17 cellular contexts compared by ENCODE assay signal in the genomic region with DNA sequence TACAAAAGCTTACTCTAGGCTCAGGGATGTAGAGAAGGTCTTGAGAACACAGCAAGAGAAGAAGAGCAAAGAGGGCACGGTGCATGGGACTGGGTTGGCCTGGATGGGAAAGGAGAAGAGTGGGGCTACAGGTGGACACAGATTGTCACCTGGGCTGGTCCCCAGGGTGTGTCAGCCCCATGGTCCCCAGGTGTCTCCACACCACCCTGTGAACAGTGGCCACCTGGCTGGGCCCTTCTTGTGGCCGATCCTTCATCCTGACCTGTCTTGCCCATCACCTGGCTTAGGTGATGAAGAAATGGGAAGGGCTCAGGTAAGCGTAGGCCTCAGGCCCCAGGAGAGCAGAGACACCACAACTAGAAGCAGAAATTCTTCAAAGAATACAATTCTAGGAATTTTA.
DNase-seq lines count a peak whose midpoint lies in the region; ATAC-seq, FAIRE-seq and TF ChIP-seq lines count a peak whose summit lies in the region.
"Had no signal": no experiment of that assay in that cellular context is flagged by ENCODE, and none has a peak within 500 bp of the region (broad histone marks: within the 10 kb centered on the region; RNA-seq: fewer than 3 reads in every experiment).

No MANE protein-coding gene starts in this region.

- H3K27me3 ChIP-seq in HepG2 (ENCODE audit: control insufficient read depth in 1 of 2, insufficient read depth in 2 of 2, low read length in 2 of 2) (no peaks in the 10 kb centered on the region), right lobe of liver (no peaks in the 10 kb centered on the region), sigmoid colon (no peaks in the 10 kb centered on the region)

- no peak overlapping the region for H3K9ac ChIP-seq in HepG2 (ENCODE audit: insufficient read depth, low read depth, low read length)

- peaks cover 10% of the 10 kb centered on the region for H3K4me1 Mint-ChIP-seq in glutamatergic neuron (ENCODE audit: low read depth, unreplicated experiment)
- H3K4me1 Mint-ChIP-seq: CD14-positive monocyte, GM23338, IgD-negative memory B cell had no signal

- H4K20me1 ChIP-seq in HepG2 (ENCODE audit: insufficient read depth, low read length), result no peaks in the 10 kb centered on the region

- H3K36me3 ChIP-seq in HepG2 (replicated peaks in 1 of 2; ENCODE audit: control insufficient read depth in 1 of 2, insufficient read depth in 2 of 2, low read length in 2 of 2), result no peaks in the 10 kb centered on the region
- no peaks in the 10 kb centered on the region for H3K36me3 ChIP-seq in right lobe of liver
- H3K36me3 ChIP-seq in sigmoid colon, result no peaks in the 10 kb centered on the region

- CTCF ChIA-PET in HepG2 (lab: Yijun Ruan, JAX; ENCODE audit: low intra/inter-chr PET ratio, low total read pairs), result no interaction called here

- TF ChIP-seq POLR2A in HepG2 (IDR thresholded peaks at IDR 0.05; ENCODE audit: insufficient read depth in 1 of 2, low read depth in 2 of 2, low read length in 2 of 2), result no peak
- no peak for TF ChIP-seq POLR2A in right lobe of liver (IDR thresholded peaks at IDR 0.05)
- TF ChIP-seq POLR2A in sigmoid colon (IDR thresholded peaks at IDR 0.05), result no peak

- no peak for TF ChIP-seq CTCF in HepG2 (CRISPR knock-in tag; IDR thresholded peaks at IDR 0.05)
- TF ChIP-seq CTCF in right lobe of liver (IDR thresholded peaks at IDR 0.05), result no peak
- TF ChIP-seq CTCF in glutamatergic neuron (IDR thresholded peaks at IDR 0.05; ENCODE audit: partially characterized antibody, unreplicated experiment), result no peak
- no peak for TF ChIP-seq CTCF in sigmoid colon (IDR thresholded peaks at IDR 0.05)

- no TSS peak for BruUV-seq in HepG2 (replicated peaks; lab: Mats Ljungman, UMichigan)

- intact Hi-C loops in HepG2 (cut with micrococcal nuclease; ENCODE audit: unreplicated experiment) (no loop called here), right lobe of liver (cut with DNase I) (no loop called here), sigmoid colon (cut with DNase I) (no loop called here)

- no peak overlapping the region for H3K4me3 Mint-ChIP-seq in glutamatergic neuron (ENCODE audit: unreplicated experiment)
- H3K4me3 Mint-ChIP-seq: CD14-positive monocyte; CD8-positive, alpha-beta T cell; GM23338; IgD-negative memory B cell had no signal

- in situ Hi-C loops in HepG2 (cut with HindIII; ENCODE audit: extremely low pct_ligation_motif_present, low pct_unique_long_range_greater_than_20kb), result no loop called here

- H3K27ac Mint-ChIP-seq in glutamatergic neuron (ENCODE audit: unreplicated experiment), result peak overlapping the region; percentile 62
- H3K27ac Mint-ChIP-seq: CD14-positive monocyte; CD8-positive, alpha-beta T cell; GM23338; IgD-negative memory B cell had no signal

- 100% methylated on average over 3 of the region's 3 CpGs for WGBS in HepG2 (ENCODE audit: low lambda C conversion rate)
- 92% methylated on average over 2 of the region's 3 CpGs for WGBS in right lobe of liver (ENCODE audit: insufficient coverage, low coverage, low lambda C conversion rate, missing lambda C conversion rate)
- 91 to 93% methylated on average over 3 of the region's 3 CpGs for WGBS in sigmoid colon, 2 donors

- TF ChIP-seq RAD21 in HepG2 (CRISPR knock-in tag; IDR thresholded peaks at IDR 0.05), result no peak

- H3K79me2 ChIP-seq in HepG2 (ENCODE audit: insufficient read depth, low read length), result no peaks in the 10 kb centered on the region

- FAIRE-seq in HepG2 (lab: Jason Lieb, UNC), result no peak
- FAIRE-seq: A549, D721Med, GM12878, GM18507 had no signal

- peaks cover 4% of the 10 kb centered on the region for H3K9me3 Mint-ChIP-seq in glutamatergic neuron (ENCODE audit: unreplicated experiment)
- H3K9me3 Mint-ChIP-seq: CD8-positive, alpha-beta T cell; GM23338 had no signal

- ATAC-seq in HepG2 (no peak), right lobe of liver (no peak), GM19328 (IDR thresholded peaks at IDR 0.05; ENCODE audit: unreplicated experiment) (no peak)
- ATAC-seq: A549; CD8-positive, alpha-beta T cell; GM12878; GM23338 had no signal

- H3K4me1 ChIP-seq in HepG2 (ENCODE audit: insufficient read depth, low read length) (peaks cover 65% of the 10 kb centered on the region), right lobe of liver (peaks cover 0 to 3% (median 0%) of the 10 kb centered on the region in 4 donors), sigmoid colon (peaks cover 0 to 20% (median 5%) of the 10 kb centered on the region in 4 donors)

- no peak overlapping the region for H3K4me3 ChIP-seq in HepG2 (replicated peaks in 1 of 3; ENCODE audit: insufficient read depth in 1 of 3, low read depth in 2 of 3, low read length in 3 of 3)
- H3K4me3 ChIP-seq in right lobe of liver, result no peak overlapping the region
- H3K4me3 ChIP-seq in sigmoid colon, result no peak overlapping the region
- H3K4me3 ChIP-seq: A549, GM12878, GM23338 had no signal

- H3K36me3 Mint-ChIP-seq in glutamatergic neuron (ENCODE audit: unreplicated experiment), result no peaks in the 10 kb centered on the region
- H3K36me3 Mint-ChIP-seq: CD14-positive monocyte; CD8-positive, alpha-beta T cell; IgD-negative memory B cell had no signal

- H3K4me2 ChIP-seq in HepG2 (ENCODE audit: low read depth, low read length), result no peak overlapping the region
- H3K4me2 ChIP-seq: A549, GM23338 had no signal

- H3K9me3 ChIP-seq in HepG2 (ENCODE audit: low read length) (no peaks in the 10 kb centered on the region), right lobe of liver (no peaks in the 10 kb centered on the region), sigmoid colon (no peaks in the 10 kb centered on the region)
- H3K9me3 ChIP-seq: A549 had no signal

- TF ChIP-seq EP300 in HepG2 (IDR thresholded peaks at IDR 0.05; ENCODE audit: low read depth in 2 of 2, low read length in 2 of 2) (no peak), HepG2 (CRISPR knock-in tag; IDR thresholded peaks at IDR 0.05; ENCODE audit: borderline replicate concordance) (no peak), sigmoid colon (IDR thresholded peaks at IDR 0.05) (no peak)

- H3K27ac ChIP-seq in HepG2 (ENCODE audit: extremely low read length, insufficient read depth, low read length) (no peak overlapping the region), right lobe of liver (no peak overlapping the region), sigmoid colon (peak overlapping the region in 3 of 4 donors; percentile 36 to 61 (median 58))
- H3K27ac ChIP-seq: A549 had no signal

- DNase-seq in HepG2 (ENCODE audit: low spot score) (no peak), right lobe of liver (no peak), glutamatergic neuron (no peak), sigmoid colon (no peak), NCI-H510A treated with DMSO at 0.1 percent for 48 hours (lab: John Stamatoyannopoulos, UW) (no peak)
- DNase-seq: CD8-positive, alpha-beta T cell; COR-L47; DMS79; H7 had no signal

- POLR2A ChIA-PET in HepG2 (lab: Yijun Ruan, JAX), result no interaction called here

- peak overlapping the region; percentile 60 for H2AFZ ChIP-seq in HepG2 (ENCODE audit: low read length)
- H2AFZ ChIP-seq: GM23338 had no signal

- no peaks in the 10 kb centered on the region for H3K27me3 Mint-ChIP-seq in glutamatergic neuron (ENCODE audit: unreplicated experiment)
- H3K27me3 Mint-ChIP-seq: IgD-negative memory B cell had no signal

TF ChIP-seq in HepG2, 621 proteins besides CTCF, POLR2A, EP300 and RAD21 (continues in another document):
- TF ChIP-seq, protein P1, sequence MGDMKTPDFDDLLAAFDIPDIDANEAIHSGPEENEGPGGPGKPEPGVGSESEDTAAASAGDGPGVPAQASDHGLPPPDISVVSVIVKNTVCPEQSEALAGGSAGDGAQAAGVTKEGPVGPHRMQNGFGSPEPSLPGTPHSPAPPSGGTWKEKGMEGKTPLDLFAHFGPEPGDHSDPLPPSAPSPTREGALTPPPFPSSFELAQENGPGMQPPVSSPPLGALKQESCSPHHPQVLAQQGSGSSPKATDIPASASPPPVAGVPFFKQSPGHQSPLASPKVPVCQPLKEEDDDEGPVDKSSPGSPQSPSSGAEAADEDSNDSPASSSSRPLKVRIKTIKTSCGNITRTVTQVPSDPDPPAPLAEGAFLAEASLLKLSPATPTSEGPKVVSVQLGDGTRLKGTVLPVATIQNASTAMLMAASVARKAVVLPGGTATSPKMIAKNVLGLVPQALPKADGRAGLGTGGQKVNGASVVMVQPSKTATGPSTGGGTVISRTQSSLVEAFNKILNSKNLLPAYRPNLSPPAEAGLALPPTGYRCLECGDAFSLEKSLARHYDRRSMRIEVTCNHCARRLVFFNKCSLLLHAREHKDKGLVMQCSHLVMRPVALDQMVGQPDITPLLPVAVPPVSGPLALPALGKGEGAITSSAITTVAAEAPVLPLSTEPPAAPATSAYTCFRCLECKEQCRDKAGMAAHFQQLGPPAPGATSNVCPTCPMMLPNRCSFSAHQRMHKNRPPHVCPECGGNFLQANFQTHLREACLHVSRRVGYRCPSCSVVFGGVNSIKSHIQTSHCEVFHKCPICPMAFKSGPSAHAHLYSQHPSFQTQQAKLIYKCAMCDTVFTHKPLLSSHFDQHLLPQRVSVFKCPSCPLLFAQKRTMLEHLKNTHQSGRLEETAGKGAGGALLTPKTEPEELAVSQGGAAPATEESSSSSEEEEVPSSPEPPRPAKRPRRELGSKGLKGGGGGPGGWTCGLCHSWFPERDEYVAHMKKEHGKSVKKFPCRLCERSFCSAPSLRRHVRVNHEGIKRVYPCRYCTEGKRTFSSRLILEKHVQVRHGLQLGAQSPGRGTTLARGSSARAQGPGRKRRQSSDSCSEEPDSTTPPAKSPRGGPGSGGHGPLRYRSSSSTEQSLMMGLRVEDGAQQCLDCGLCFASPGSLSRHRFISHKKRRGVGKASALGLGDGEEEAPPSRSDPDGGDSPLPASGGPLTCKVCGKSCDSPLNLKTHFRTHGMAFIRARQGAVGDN (CRISPR knock-in tag; IDR thresholded peaks at IDR 0.05), result 0 out of 2 replicates have a peak, but pooled peaks have one; percentile 12
- TF ChIP-seq POLR2AphosphoS2 (IDR thresholded peaks at IDR 0.05; ENCODE audit: low read depth, low read length) (no peak), ZNF737 (CRISPR knock-in tag; IDR thresholded peaks at IDR 0.05; ENCODE audit: borderline replicate concordance) (0 out of 2 replicates have a peak, but pooled peaks have one; percentile 12), FOXP1 (IDR thresholded peaks at IDR 0.05) (no peak), FOXP1 (CRISPR knock-in tag; IDR thresholded peaks at IDR 0.05) (no peak), SRSF9 (IDR thresholded peaks at IDR 0.05; ENCODE audit: borderline replicate concordance, insufficient read depth, low read depth, low read length, poor library complexity, severe bottlenecking) (no peak)
- TF ChIP-seq, protein P2, sequence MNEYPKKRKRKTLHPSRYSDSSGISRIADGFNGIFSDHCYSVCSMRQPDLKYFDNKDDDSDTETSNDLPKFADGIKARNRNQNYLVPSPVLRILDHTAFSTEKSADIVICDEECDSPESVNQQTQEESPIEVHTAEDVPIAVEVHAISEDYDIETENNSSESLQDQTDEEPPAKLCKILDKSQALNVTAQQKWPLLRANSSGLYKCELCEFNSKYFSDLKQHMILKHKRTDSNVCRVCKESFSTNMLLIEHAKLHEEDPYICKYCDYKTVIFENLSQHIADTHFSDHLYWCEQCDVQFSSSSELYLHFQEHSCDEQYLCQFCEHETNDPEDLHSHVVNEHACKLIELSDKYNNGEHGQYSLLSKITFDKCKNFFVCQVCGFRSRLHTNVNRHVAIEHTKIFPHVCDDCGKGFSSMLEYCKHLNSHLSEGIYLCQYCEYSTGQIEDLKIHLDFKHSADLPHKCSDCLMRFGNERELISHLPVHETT (CRISPR knock-in tag; conservative IDR thresholded peaks at IDR 0.05), result no peak

Comparison
In these comparisons a context has a peak if more than half of its experiments do, and no peak if none do; other contexts are left out.
1. H3K27ac ChIP-seq: peak in sigmoid colon (3 of 4); none in HepG2 (single experiment) and right lobe of liver (0 of 3).